Comparison of ENCODE assay signal across 8 cellular contexts in genomic region chr6:4155848-4156466, GRCh38. TPM values are rescaled to one million over a fixed set of nuclear protein-coding genes. Genes with fewer than 3 reads are reported as not detected.
DNase-seq lines count a peak whose midpoint lies in the region; ATAC-seq and TF ChIP-seq lines count a peak whose summit lies in the region.

No MANE protein-coding gene starts in this region.

- H3K4me2 ChIP-seq in OCI-LY3 (ENCODE audit: low read length): peak overlapping the region; percentile 68

- H3K79me2 ChIP-seq in OCI-LY3 (ENCODE audit: low read length): no peaks in the 10 kb centered on the region

- intact Hi-C loops in naive thymus-derived CD4-positive, alpha-beta T cell (cut with micrococcal nuclease): loop anchor here (1.0 to 5.0 kb wide), 11 partner anchors 20 to 414 kb away; partner anchors contain the start of genes ECI2 (in 1 of the 2) and FAM50B (in 1 of the 2)

- H3K27ac ChIP-seq in OCI-LY3 (ENCODE audit: low read length) (no peak overlapping the region), epithelial cell of prostate (no peak overlapping the region)
- no peak overlapping the region for H3K27ac ChIP-seq in naive thymus-derived CD4-positive, alpha-beta T cell (ENCODE audit: low read depth, low read length)

- H3K9ac ChIP-seq in OCI-LY3 (ENCODE audit: low read length): 0 out of 2 replicates have a peak overlapping the region, but pooled peaks have one; percentile 29

- peaks cover 16% of the 10 kb centered on the region for H3K4me1 ChIP-seq in OCI-LY3 (ENCODE audit: low read length)
- no peaks in the 10 kb centered on the region for H3K4me1 ChIP-seq in naive thymus-derived CD4-positive, alpha-beta T cell (ENCODE audit: control insufficient read depth in 2 of 2, insufficient read depth in 2 of 2, low read length in 2 of 2)

- H3K9me3 Mint-ChIP-seq in naive thymus-derived CD4-positive, alpha-beta T cell: no peaks in the 10 kb centered on the region

- CTCF ChIA-PET in naive thymus-derived CD4-positive, alpha-beta T cell (lab: Charles Lee): interaction anchor here (0.6 to 2.5 kb wide), 10 partner anchors 10 to 884 kb away, joined by 3 to 37 read pairs (median 4); no protein-coding TSS in a partner anchor

- no peaks in the 10 kb centered on the region for H3K36me3 Mint-ChIP-seq in naive thymus-derived CD4-positive, alpha-beta T cell

- H3K4me3 ChIP-seq in Jurkat, Clone E6-1 (ENCODE audit: low read length): peak overlapping the region; percentile 13; the same call in 1 of the 2 replicates
- H3K4me3 ChIP-seq in OCI-LY3 (ENCODE audit: low read length): peak overlapping the region; percentile 42
- H3K4me3 ChIP-seq in naive thymus-derived CD4-positive, alpha-beta T cell (ENCODE audit: low read length): no peak overlapping the region

- H4K20me1 ChIP-seq in OCI-LY3 (ENCODE audit: insufficient read depth, low read length): no peaks in the 10 kb centered on the region

- peak overlapping the region in 2 of 10 donors; percentile 20 to 29 for H3K4me3 Mint-ChIP-seq in naive thymus-derived CD4-positive, alpha-beta T cell

- POLR2A ChIA-PET in naive thymus-derived CD4-positive, alpha-beta T cell (lab: Charles Lee): interaction anchor here (0.5 to 1.3 kb wide), 4 partner anchors 15 to 1215 kb away, joined by 3 to 6 read pairs (median 4); partner anchors contain the start of gene ECI2

- DNase-seq in C1 segment of cervical spinal cord (lab: John Stamatoyannopoulos, UW) (peak in 11 of 14 donors; percentile 7 to 64 (median 47)), epithelial cell of prostate (ENCODE audit: low read depth, low spot score) (peak; percentile 36)
- DNase-seq in Jurkat, Clone E6-1 (ENCODE audit: low read depth, low spot score): peak; percentile 80
- peak; percentile 58 for DNase-seq in activated CD8-positive, alpha-beta memory T cell treated with anti-CD3 and anti-CD28 coated beads, Interleukin-2, amount 50 U/mL, for 24 hours (ENCODE audit: extremely low read depth)
- peak; percentile 33 to 81 (median 71) for DNase-seq in naive thymus-derived CD4-positive, alpha-beta T cell
- peak; percentile 59 for DNase-seq in stimulated activated CD8-positive, alpha-beta memory T cell treated with anti-CD3 and anti-CD28 coated beads, Interleukin-7, amount 100 ng/mL, for 24 hours (ENCODE audit: low read depth)

- peak overlapping the region; percentile 84; the same call in 1 of the 2 replicates for H2AFZ ChIP-seq in OCI-LY3 (ENCODE audit: low read depth, low read length)

- no peaks in the 10 kb centered on the region for H3K27me3 ChIP-seq in OCI-LY3 (ENCODE audit: low read depth, low read length)
- H3K27me3 ChIP-seq in naive thymus-derived CD4-positive, alpha-beta T cell (ENCODE audit: control insufficient read depth in 2 of 2, insufficient read depth in 2 of 2, low read length in 2 of 2): no peaks in the 10 kb centered on the region

- peak; percentile 70 for TF ChIP-seq CTCF in OCI-LY3 (IDR thresholded peaks at IDR 0.05; ENCODE audit: low read depth, low read length)

- H3K27me3 Mint-ChIP-seq in naive thymus-derived CD4-positive, alpha-beta T cell: peaks cover 0 to 12% (median 6%) of the 10 kb centered on the region in 5 donors

- no peaks in the 10 kb centered on the region for H3K9me3 ChIP-seq in OCI-LY3 (ENCODE audit: insufficient read depth, low read length)
- H3K9me3 ChIP-seq in naive thymus-derived CD4-positive, alpha-beta T cell (ENCODE audit: control insufficient read depth in 2 of 3, low read length in 3 of 3): no peaks in the 10 kb centered on the region

- H3K27ac Mint-ChIP-seq in naive thymus-derived CD4-positive, alpha-beta T cell: no peak overlapping the region

- H3K4me1 Mint-ChIP-seq in naive thymus-derived CD4-positive, alpha-beta T cell: peaks cover 0 to 24% (median 5%) of the 10 kb centered on the region in 7 donors

- H3K36me3 ChIP-seq in OCI-LY3 (replicated peaks; ENCODE audit: low read depth, low read length): no peaks in the 10 kb centered on the region
- no peaks in the 10 kb centered on the region for H3K36me3 ChIP-seq in naive thymus-derived CD4-positive, alpha-beta T cell (ENCODE audit: control insufficient read depth in 2 of 3, insufficient read depth in 3 of 3, low read length in 3 of 3)

- ATAC-seq in GM19455 (IDR thresholded peaks at IDR 0.05; ENCODE audit: unreplicated experiment): peak; percentile 77
- ATAC-seq in naive thymus-derived CD4-positive, alpha-beta T cell: peak; percentile 95

RNA-seq across cellular contexts. Expression of gene ECI2, which starts 20.6 kb away (rescaled TPM):
- polyA plus RNA-seq in Jurkat, Clone E6-1 (2012; ENCODE audit: insufficient read depth, insufficient read length): 224 TPM
- total RNA-seq in naive thymus-derived CD4-positive, alpha-beta T cell: 10 to 100 TPM; 19.9 to 69.0 (median 28.4) TPM
- 10 to 100 TPM; 72.1 to 94.4 TPM for polyA plus RNA-seq in naive thymus-derived CD4-positive, alpha-beta T cell
